Comparison of ENCODE assay signal across 23 cellular contexts in the genomic region with DNA sequence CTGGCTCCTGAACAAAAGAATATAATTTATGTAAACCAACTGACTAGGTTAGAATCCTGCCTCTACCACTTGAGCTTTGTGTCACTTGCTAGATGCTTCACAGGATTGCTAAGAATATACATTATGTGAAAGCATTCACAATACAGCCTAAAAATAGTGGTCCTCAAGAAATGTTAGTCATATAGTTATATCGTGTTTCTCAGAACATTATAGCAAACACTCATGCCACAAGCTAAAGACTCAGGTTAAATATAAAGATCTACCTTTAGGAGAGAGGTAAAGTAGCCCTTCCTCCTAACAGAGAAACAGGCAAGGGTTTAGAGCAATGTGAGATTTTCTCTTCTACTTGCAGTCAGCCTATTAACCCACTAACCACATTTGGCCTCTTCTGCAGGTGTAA. TPM values are rescaled to one million over a fixed set of nuclear protein-coding genes. Genes with fewer than 3 reads are reported as not detected.
"Had no signal": no experiment of that assay in that cellular context is flagged by ENCODE, and none has a peak within 500 bp of the region (broad histone marks: within the 10 kb centered on the region; RNA-seq: fewer than 3 reads in every experiment).

No MANE protein-coding gene starts in this region.

- H3K9me3 Mint-ChIP-seq: activated CD8-positive, alpha-beta T cell treated with anti-CD3 and anti-CD28 coated beads for 36 hours; mesothelial cell of epicardium; natural killer cell treated with Interleukin-12 subunit alpha and Interleukin-12 subunit beta and Interleukin-15 and Interleukin-18, amount 100 ng/mL, for 72 hours; type B pancreatic cell had no signal

- H3K27ac Mint-ChIP-seq: activated CD8-positive, alpha-beta T cell treated with anti-CD3 and anti-CD28 coated beads for 36 hours; mesothelial cell of epicardium; natural killer cell treated with Interleukin-12 subunit alpha and Interleukin-12 subunit beta and Interleukin-15 and Interleukin-18, amount 100 ng/mL, for 72 hours; type B pancreatic cell had no signal

- ATAC-seq: activated CD8-positive, alpha-beta T cell treated with anti-CD3 and anti-CD28 coated beads for 36 hours; left lobe of liver; natural killer cell treated with Interleukin-12 subunit alpha and Interleukin-12 subunit beta and Interleukin-15 and Interleukin-18, amount 100 ng/mL, for 72 hours; sciatic nerve had no signal

- H3K27me3 ChIP-seq: ascending aorta, neutrophil, stomach, testis had no signal

- DNase-seq: activated CD4-positive, alpha-beta T cell treated with anti-CD3 and anti-CD28 coated beads for 1 hour; activated CD8-positive, alpha-beta T cell treated with anti-CD3 and anti-CD28 coated beads for 36 hours; activated effector memory CD4-positive, alpha-beta T cell treated with Interleukin-2 at 50 U/mL for 16 hours; activated naive CD4-positive, alpha-beta T cell treated with anti-CD3 and anti-CD28 coated beads, Interleukin-2, amount 50 U/mL, for 16 hours; activated T-cell treated with anti-CD3 and anti-CD28 coated beads, Interleukin-2, amount 50 U/mL, for 48 hours; erythroblast; foreskin melanocyte; glutamatergic neuron; stimulated activated CD4-positive, alpha-beta T cell treated with anti-CD3 and anti-CD28 coated beads, Interleukin-4, amount 100 ng/mL, for 1 hour; stomach; T-helper 2 cell; testis; WERI-Rb-1 had no signal

- H3K27me3 Mint-ChIP-seq: activated CD8-positive, alpha-beta T cell treated with anti-CD3 and anti-CD28 coated beads for 36 hours; natural killer cell treated with Interleukin-12 subunit alpha and Interleukin-12 subunit beta and Interleukin-15 and Interleukin-18, amount 100 ng/mL, for 72 hours; type B pancreatic cell had no signal

- H3K27ac ChIP-seq: ascending aorta, coronary artery, neutrophil, parathyroid adenoma, stomach, testis, WERI-Rb-1 had no signal

- H3K4me3 Mint-ChIP-seq: activated CD8-positive, alpha-beta T cell treated with anti-CD3 and anti-CD28 coated beads for 36 hours; mesothelial cell of epicardium; natural killer cell treated with Interleukin-12 subunit alpha and Interleukin-12 subunit beta and Interleukin-15 and Interleukin-18, amount 100 ng/mL, for 72 hours; type B pancreatic cell had no signal

- H3K4me1 ChIP-seq: ascending aorta, parathyroid adenoma, stomach, testis had no signal

- H3K4me3 ChIP-seq: ascending aorta, coronary artery, smooth muscle cell, stomach, testis had no signal

- H3K9me3 ChIP-seq: ascending aorta, neutrophil, stomach, testis had no signal

RNA-seq across cellular contexts. Expression of gene ALDH8A1, which starts 17.8 kb away (rescaled TPM):
- total RNA-seq: ascending aorta had no signal
